31 cellular contexts compared by ENCODE assay signal in genomic region chr4:181987392-181987791, GRCh38.
"Had no signal": no experiment of that assay in that cellular context is flagged by ENCODE, and none has a peak within 500 bp of the region (broad histone marks: within the 10 kb centered on the region; RNA-seq: fewer than 3 reads in every experiment).

No MANE protein-coding gene starts in this region.

- ATAC-seq: activated CD4-positive, CD25-positive, alpha-beta regulatory T cell treated with anti-CD3 and anti-CD28 coated beads, Interleukin-2, amount 50 U/mL, for 24 hours; activated CD8-positive, alpha-beta memory T cell treated with anti-CD3 and anti-CD28 coated beads, Interleukin-2, amount 10 ng/mL, durations not matched to agents 7 days and 5 days; activated CD8-positive, alpha-beta T cell treated with anti-CD3 and anti-CD28 coated beads, Interleukin-2, amount 10 ng/mL, durations not matched to agents 7 days and 5 days; activated naive CD4-positive, alpha-beta T cell treated with anti-CD3 and anti-CD28 coated beads, Interleukin-2, amount 50 U/mL, for 72 hours; effector memory CD8-positive, alpha-beta T cell; foreskin keratinocyte; gastrocnemius medialis; heart left ventricle; T-helper 17 cell had no signal

- H3K4me1 ChIP-seq: foreskin keratinocyte, gastrocnemius medialis, heart left ventricle had no signal

- H3K27me3 ChIP-seq: brain microvascular endothelial cell, esophagus muscularis mucosa, gastrocnemius medialis, heart left ventricle had no signal

- H3K27ac ChIP-seq: brain microvascular endothelial cell, coronary artery, dorsolateral prefrontal cortex, esophagus muscularis mucosa, foreskin keratinocyte, gastrocnemius medialis, heart left ventricle, WERI-Rb-1 had no signal

- DNase-seq: activated B cell treated with CpG ODN at 0.5 μM for 24 hours; activated CD4-positive, alpha-beta memory T cell treated with anti-CD3 and anti-CD28 coated beads for 36 hours; activated CD4-positive, alpha-beta T cell treated with anti-CD3 and anti-CD28 coated beads, Interleukin-2, amount 10 ng/mL, durations not matched to agents 24 days and 14 days; activated CD8-positive, alpha-beta memory T cell treated with anti-CD3 and anti-CD28 coated beads, Interleukin-2, amount 10 ng/mL, durations not matched to agents 7 days and 5 days; activated CD8-positive, alpha-beta memory T cell treated with anti-CD3 and anti-CD28 coated beads, Interleukin-2, amount 50 U/mL, for 4 hours; activated CD8-positive, alpha-beta T cell treated with anti-CD3 and anti-CD28 coated beads, Interleukin-2, amount 10 ng/mL, durations not matched to agents 7 days and 5 days; activated gamma-delta T cell; activated naive CD4-positive, alpha-beta T cell; activated naive CD4-positive, alpha-beta T cell treated with anti-CD3 and anti-CD28 coated beads, Interleukin-2, amount 10 ng/mL, durations not matched to agents 7 days and 5 days; activated naive CD8-positive, alpha-beta T cell treated with anti-CD3 and anti-CD28 coated beads, Interleukin-2, amount 10 ng/mL, durations not matched to agents 7 days and 5 days; activated T-cell treated with anti-CD3 and anti-CD28 coated beads, Interleukin-2, amount 50 U/mL, for 1 hour; activated T-cell treated with anti-CD3 and anti-CD28 coated beads, Interleukin-2, amount 50 U/mL, for 48 hours; anterior cingulate cortex; brain microvascular endothelial cell; dorsolateral prefrontal cortex; effector CD4-positive, alpha-beta T cell; effector memory CD8-positive, alpha-beta T cell; erythroblast; foreskin keratinocyte; gastrocnemius medialis; glutamatergic neuron; heart left ventricle; T-helper 17 cell; T1000; WERI-Rb-1 had no signal

- H3K36me3 ChIP-seq: brain microvascular endothelial cell, esophagus muscularis mucosa, gastrocnemius medialis, heart left ventricle, WERI-Rb-1 had no signal

- H3K9me3 ChIP-seq: esophagus muscularis mucosa, gastrocnemius medialis, heart left ventricle had no signal

- FAIRE-seq: astrocyte, bronchial epithelial cell had no signal

- H3K4me3 ChIP-seq: coronary artery, dorsolateral prefrontal cortex, esophagus muscularis mucosa, gastrocnemius medialis, heart left ventricle had no signal
